In the genomic region with DNA sequence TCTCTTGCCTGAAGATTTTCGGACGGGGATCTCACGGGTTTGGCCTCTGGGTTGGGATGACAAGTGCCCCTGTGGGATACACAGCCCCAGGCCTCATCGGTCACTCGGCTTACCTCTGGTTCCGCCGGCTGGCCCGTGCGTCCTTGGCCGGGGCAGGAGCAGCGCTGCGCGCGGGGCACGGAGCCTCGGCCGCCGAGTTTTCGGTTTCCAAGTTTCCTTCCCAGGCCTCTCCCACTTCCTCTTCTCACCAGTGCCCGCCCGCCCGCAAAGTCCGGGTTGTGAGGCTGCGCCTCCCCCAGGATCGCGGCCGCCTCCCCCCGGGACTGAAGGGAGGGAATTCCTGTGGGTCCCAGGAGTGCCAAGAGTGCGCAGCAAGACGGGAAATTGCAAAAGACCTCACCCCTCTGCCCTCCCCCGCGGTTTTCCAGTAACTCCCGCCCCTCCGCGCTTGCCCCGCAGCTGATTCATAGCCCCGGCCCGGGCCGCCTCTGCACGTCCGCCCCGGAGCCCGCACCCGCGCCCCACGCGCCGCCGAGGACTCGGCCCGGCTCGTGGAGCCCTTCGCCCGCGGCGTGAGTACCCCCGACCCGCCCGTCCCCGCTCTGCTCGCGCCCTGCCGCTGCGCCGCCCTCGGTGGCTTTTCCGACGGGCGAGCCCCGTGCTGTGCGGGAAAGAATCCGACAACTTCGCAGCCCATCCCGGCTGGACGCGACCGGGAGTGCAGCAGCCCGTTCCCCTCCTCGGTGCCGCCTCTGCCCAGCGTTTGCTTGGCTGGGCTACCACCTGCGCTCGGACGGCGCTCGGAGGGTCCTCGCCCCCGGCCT, we compare ENCODE assay signal across 8 cellular contexts. TPM values are rescaled to one million over a fixed set of nuclear protein-coding genes. Genes with fewer than 3 reads are reported as not detected.
DNase-seq lines count a peak whose midpoint lies in the region; ATAC-seq and TF ChIP-seq lines count a peak whose summit lies in the region.

A gene (plus strand): TSS at position 458 of the 824 bp plus-strand sequence. CDS start 23,033 bp downstream, outside the sequence.

- H4K20me1 ChIP-seq in HCT116 (ENCODE audit: insufficient read depth) (no peaks in the 10 kb centered on the region), OCI-LY7 (ENCODE audit: insufficient read depth, low read length) (no peaks in the 10 kb centered on the region)

- peaks cover 59% of the 10 kb centered on the region for H3K27me3 Mint-ChIP-seq in activated T-cell treated with anti-CD3 and anti-CD28 coated beads, Interleukin-2, amount 50 U/mL, for 4 hours (ENCODE audit: low read depth)
- peaks cover 37 to 81% (median 59%) of the 10 kb centered on the region in 5 donors for H3K27me3 Mint-ChIP-seq in naive thymus-derived CD8-positive, alpha-beta T cell
- peaks cover 65% of the 10 kb centered on the region for H3K27me3 Mint-ChIP-seq in type B pancreatic cell

- H3K9ac ChIP-seq in HCT116 (ENCODE audit: low read length) = peak within 1 kb of the TSS; percentile 90

- H3K27ac ChIP-seq in HCT116 (ENCODE audit: low read depth, low read length) (peak within 1 kb of the TSS; percentile 91), OCI-LY7 (ENCODE audit: low read depth, low read length, poor library complexity, severe bottlenecking) (no peak within 1 kb of the TSS)

- H3K79me2 ChIP-seq in HCT116 (ENCODE audit: insufficient read depth, low read length) (peaks cover 75% of the 10 kb centered on the region), OCI-LY7 (ENCODE audit: insufficient read depth, low read depth, low read length) (no peaks in the 10 kb centered on the region)

- H3K9me3 ChIP-seq in HCT116 (ENCODE audit: control insufficient read depth in 1 of 2, insufficient read depth in 1 of 2, low read depth in 1 of 2, low read length in 2 of 2) (0 out of 4 replicates have a peak, but pooled peaks cover 0 to 3% of the 10 kb centered on the region in 2 experiments), OCI-LY7 (ENCODE audit: low read length) (no peaks in the 10 kb centered on the region)

- peak; percentile 95 for DNase-seq in AG04449 (ENCODE audit: low read depth, low spot score)
- peak; percentile 78 for DNase-seq in HCT116 (ENCODE audit: low read depth, low spot score)
- no peak for DNase-seq in activated T-cell treated with anti-CD3 and anti-CD28 coated beads, Interleukin-2, amount 50 U/mL, for 4 hours
- DNase-seq in foreskin fibroblast = peak; percentile 99 to 100
- DNase-seq in naive thymus-derived CD8-positive, alpha-beta T cell = no peak
- no peak for DNase-seq in type B pancreatic cell (ENCODE audit: extremely low spot score, unreplicated experiment)
- DNase-seq in OCI-LY7 (ENCODE audit: low spot score) = no peak

- peak within 1 kb of the TSS; percentile 47 for H3K4me3 Mint-ChIP-seq in activated T-cell treated with anti-CD3 and anti-CD28 coated beads, Interleukin-2, amount 50 U/mL, for 4 hours
- peak within 1 kb of the TSS; percentile 42 to 85 (median 64) for H3K4me3 Mint-ChIP-seq in naive thymus-derived CD8-positive, alpha-beta T cell
- H3K4me3 Mint-ChIP-seq in type B pancreatic cell = peak within 1 kb of the TSS; percentile 87

- H3K27ac Mint-ChIP-seq in naive thymus-derived CD8-positive, alpha-beta T cell = no peak within 1 kb of the TSS
- H3K27ac Mint-ChIP-seq in type B pancreatic cell = peak within 1 kb of the TSS; percentile 57

- TF ChIP-seq RAD21 in HCT116 (IDR thresholded peaks at IDR 0.05; ENCODE audit: low read depth) = no peak

- ATAC-seq in HCT116 (peak; percentile 90), HG02759 (IDR thresholded peaks at IDR 0.05; ENCODE audit: unreplicated experiment) (no peak)
- peak; percentile 41 to 46 for ATAC-seq in activated T-cell treated with anti-CD3 and anti-CD28 coated beads, Interleukin-2, amount 50 U/mL, for 4 hours
- ATAC-seq in naive thymus-derived CD8-positive, alpha-beta T cell = no peak

- H3K36me3 ChIP-seq in HCT116 (ENCODE audit: control insufficient read depth in 1 of 2, insufficient read depth in 2 of 2, low read length in 2 of 2) (peaks cover 0 to 8% of the 10 kb centered on the region in 2 experiments; a peak in 2 of 4 replicates), OCI-LY7 (ENCODE audit: insufficient read depth, low read length) (no peaks in the 10 kb centered on the region)

- CTCF ChIA-PET in AG04449 (lab: Yijun Ruan, JAX) (interaction anchor here (1.0 kb wide), 1 partner anchor 404 kb away, joined by 3 read pairs; no protein-coding TSS in a partner anchor), HCT116 (lab: Charles Lee) (no interaction called here), OCI-LY7 (lab: Charles Lee; ENCODE audit: unreplicated experiment) (no interaction called here)

- H3K4me3 ChIP-seq in AG04449 (ENCODE audit: low read depth, low read length) (peak within 1 kb of the TSS; percentile 94), HCT116 (replicated peaks in 1 of 2; ENCODE audit: low read depth in 1 of 2, low read length in 2 of 2) (peak within 1 kb of the TSS; percentile 61 to 90), foreskin fibroblast (ENCODE audit: low read depth in 1 of 2, low read length in 2 of 2) (peak within 1 kb of the TSS; percentile 82 to 94), OCI-LY7 (ENCODE audit: low read depth, low read length, poor library complexity, severe bottlenecking) (no peak within 1 kb of the TSS)

- intact Hi-C loops in HCT116 (cut with micrococcal nuclease) = loop anchor here (1.0 to 5.0 kb wide), 2 partner anchors 77 to 232 kb away; no protein-coding TSS in a partner anchor
- intact Hi-C loops in OCI-LY7 (cut with micrococcal nuclease; ENCODE audit: unreplicated experiment) = no loop called here

- peak within 1 kb of the TSS; percentile 51 for H2AFZ ChIP-seq in HCT116 (ENCODE audit: low read depth, low read length, poor library complexity, severe bottlenecking)
- no peak within 1 kb of the TSS for H2AFZ ChIP-seq in OCI-LY7 (ENCODE audit: low read length)

- no peak for TF ChIP-seq CTCF in AG04449 (IDR thresholded peaks at IDR 0.05; ENCODE audit: insufficient read depth, low read length, missing control alignments)
- no peak for TF ChIP-seq CTCF in HCT116 (IDR thresholded peaks at IDR 0.05 in 2 of 3, conservative IDR thresholded peaks at IDR 0.05 in 1 of 3; ENCODE audit: borderline replicate concordance in 1 of 3, insufficient read depth in 1 of 3, low read depth in 2 of 3, low read length in 2 of 3)
- TF ChIP-seq CTCF in foreskin fibroblast (IDR thresholded peaks at IDR 0.05; ENCODE audit: low read depth, low read length) = no peak
- TF ChIP-seq CTCF in type B pancreatic cell (conservative IDR thresholded peaks at IDR 0.05) = peak; percentile 36
- TF ChIP-seq CTCF in OCI-LY7 (conservative IDR thresholded peaks at IDR 0.05; ENCODE audit: low read length) = no peak

- H3K9me3 Mint-ChIP-seq in activated T-cell treated with anti-CD3 and anti-CD28 coated beads, Interleukin-2, amount 50 U/mL, for 4 hours = no peaks in the 10 kb centered on the region
- peaks cover 0 to 10% (median 0%) of the 10 kb centered on the region in 9 donors for H3K9me3 Mint-ChIP-seq in naive thymus-derived CD8-positive, alpha-beta T cell
- peaks cover 3% of the 10 kb centered on the region for H3K9me3 Mint-ChIP-seq in type B pancreatic cell

- H3K4me1 ChIP-seq in HCT116 (ENCODE audit: control insufficient read depth in 1 of 2, insufficient read depth in 2 of 2, low read length in 2 of 2) (peaks cover 23 to 29% of the 10 kb centered on the region in 2 experiments), OCI-LY7 (ENCODE audit: insufficient read depth, low read length, poor library complexity, severe bottlenecking) (no peaks in the 10 kb centered on the region)

- H3K4me2 ChIP-seq in HCT116 (ENCODE audit: low read length) (peak within 1 kb of the TSS; percentile 99), OCI-LY7 (ENCODE audit: low read length) (no peak within 1 kb of the TSS)

- POLR2A ChIA-PET in AG04449 (lab: Yijun Ruan, JAX) = interaction anchor here (0.9 to 1.1 kb wide), 4 partner anchors 10 to 170 kb away, joined by 3 to 4 read pairs (median 4); no protein-coding TSS in a partner anchor
- POLR2A ChIA-PET in HCT116 (lab: Charles Lee) = no interaction called here
- POLR2A ChIA-PET in naive thymus-derived CD8-positive, alpha-beta T cell (lab: Charles Lee) = no interaction called here
- POLR2A ChIA-PET in OCI-LY7 (lab: Charles Lee) = no interaction called here

- RAD21 ChIA-PET in HCT116 (lab: Charles Lee; ENCODE audit: low non-redundant PET in 1 of 2, low total read pairs in 2 of 2, uncharacterized antibody in 2 of 2, unreplicated experiment in 2 of 2) = no interaction called here

- 0 out of 2 replicates have a peak, but pooled peaks cover 3% of the 10 kb centered on the region for H3K9me2 ChIP-seq in HCT116 (ENCODE audit: insufficient read depth)
- no peaks in the 10 kb centered on the region for H3K9me2 ChIP-seq in OCI-LY7 (ENCODE audit: insufficient read depth, low read length)

- BruUV-seq in HCT116 (replicated peaks; lab: Mats Ljungman, UMichigan) (no TSS peak), OCI-LY7 (replicated peaks; lab: Mats Ljungman, UMichigan) (no TSS peak)

- peak; percentile 16 for TF ChIP-seq POLR2A in HCT116 (IDR thresholded peaks at IDR 0.05; ENCODE audit: borderline replicate concordance, extremely low read depth, insufficient read depth, insufficient read length)

- H3K27me3 ChIP-seq in HCT116 (ENCODE audit: insufficient read depth, low read length) = no peaks in the 10 kb centered on the region

- H3K4me1 Mint-ChIP-seq in activated T-cell treated with anti-CD3 and anti-CD28 coated beads, Interleukin-2, amount 50 U/mL, for 4 hours (ENCODE audit: low read depth) = peaks cover 8% of the 10 kb centered on the region
- H3K4me1 Mint-ChIP-seq in naive thymus-derived CD8-positive, alpha-beta T cell = peaks cover 4 to 14% (median 8%) of the 10 kb centered on the region in 4 donors
- H3K4me1 Mint-ChIP-seq in type B pancreatic cell (ENCODE audit: unreplicated experiment) = peaks cover 4% of the 10 kb centered on the region

- H3K36me3 Mint-ChIP-seq in activated T-cell treated with anti-CD3 and anti-CD28 coated beads, Interleukin-2, amount 50 U/mL, for 4 hours (ENCODE audit: insufficient read depth) = no peaks in the 10 kb centered on the region
- peaks cover 0 to 5% (median 1%) of the 10 kb centered on the region in 3 donors for H3K36me3 Mint-ChIP-seq in naive thymus-derived CD8-positive, alpha-beta T cell
- no peaks in the 10 kb centered on the region for H3K36me3 Mint-ChIP-seq in type B pancreatic cell

TF ChIP-seq in HCT116, 20 proteins besides CTCF, POLR2A, EP300 and RAD21 (continues in another document):
- TF ChIP-seq ZNF274 (IDR thresholded peaks at IDR 0.05; ENCODE audit: low read depth, low read length) = no peak

RNA-seq across cellular contexts. Expression of the gene that starts here (rescaled TPM):
- total RNA-seq in HCT116 (2021; ENCODE audit: unreplicated experiment) = 46.0 TPM
- polyA plus RNA-seq in HCT116 (2012) = 34.3 and 37.5 TPM in 2 replicates
- total RNA-seq in activated T-cell treated with anti-CD3 and anti-CD28 coated beads, Interleukin-2, amount 50 U/mL, for 4 hours = under 1 TPM; 0.08 to 0.16 (median 0.15) TPM
- total RNA-seq in naive thymus-derived CD8-positive, alpha-beta T cell = not detected
- under 1 TPM in 2 of 3 donors, not detected in 1; 0.13 to 0.18 TPM for polyA plus RNA-seq in naive thymus-derived CD8-positive, alpha-beta T cell
- total RNA-seq in type B pancreatic cell (ENCODE audit: low replicate concordance) = 1.3 and 1.6 TPM in 2 replicates
- 0.15 TPM in 1 of 2 replicates, not detected in the other for total RNA-seq in OCI-LY7 (2014; rRNA removed; shearing (Covaris generic))
- not detected in 2 replicates for total RNA-seq in OCI-LY7 (2022)

Comparison
In these comparisons a context has a peak if more than half of its experiments do, and no peak if none do; other contexts are left out.
1. RNA of the gene that starts here (total RNA-seq): 46.0 TPM in HCT116 (single experiment); 1.3 to 1.6 TPM in type B pancreatic cell, 0.08 to 0.16 TPM in activated T-cell treated with anti-CD3 and anti-CD28 coated beads, Interleukin-2, amount 50 U/mL, for 4 hours, 0.15 TPM in OCI-LY7 and not detected in naive thymus-derived CD8-positive, alpha-beta T cell; every median in the first group is over 10 times any median in the second.
2. Peak in ATAC-seq in activated T-cell treated with anti-CD3 and anti-CD28 coated beads, Interleukin-2, amount 50 U/mL, for 4 hours; RNA of the gene not detected or under 1 TPM.
3. DNase-seq: peak in AG04449 (single experiment), HCT116 (single experiment) and foreskin fibroblast (2 of 2); none in activated T-cell treated with anti-CD3 and anti-CD28 coated beads, Interleukin-2, amount 50 U/mL, for 4 hours (single experiment), naive thymus-derived CD8-positive, alpha-beta T cell (0 of 10), type B pancreatic cell (single experiment) and OCI-LY7 (single experiment).
4. Peak in every context shown above with its lines, with median percentiles within 50 percentile points of each other: H3K4me3 Mint-ChIP-seq.